ENCODE assay signal across 15 cellular contexts in the genomic region with DNA sequence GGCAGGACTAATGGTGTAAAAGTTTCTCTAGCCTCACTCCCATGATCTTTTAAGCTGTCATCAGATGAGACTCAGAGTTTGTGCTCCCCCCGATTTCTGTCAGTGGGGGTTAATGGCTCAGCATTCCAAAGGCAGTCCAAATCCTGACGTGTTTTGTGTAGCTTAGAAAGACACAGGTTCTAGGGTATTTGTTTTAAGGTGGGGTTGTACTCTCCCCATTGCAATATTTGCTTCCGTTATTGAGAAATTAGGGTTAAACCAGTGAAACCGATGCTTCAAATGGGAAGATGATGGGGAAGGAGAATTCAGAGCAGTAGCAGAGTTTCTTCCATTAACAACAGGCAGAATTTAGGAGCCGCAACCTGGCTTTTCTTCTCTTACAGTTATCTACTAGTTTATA. TPM values are rescaled to one million over a fixed set of nuclear protein-coding genes. Genes with fewer than 3 reads are reported as not detected.
DNase-seq lines count a peak whose midpoint lies in the region; ATAC-seq and TF ChIP-seq lines count a peak whose summit lies in the region.
"Had no signal": no experiment of that assay in that cellular context is flagged by ENCODE, and none has a peak within 500 bp of the region (broad histone marks: within the 10 kb centered on the region; RNA-seq: fewer than 3 reads in every experiment).

No MANE protein-coding gene starts in this region.

- no peaks in the 10 kb centered on the region for H3K9me3 ChIP-seq in CD4-positive, alpha-beta memory T cell (ENCODE audit: control insufficient read depth in 1 of 2, low read length in 2 of 2)
- H3K9me3 ChIP-seq: A549 had no signal

- TF ChIP-seq CTCF in natural killer cell (IDR thresholded peaks at IDR 0.05): no peak

- no peak overlapping the region for H3K27ac ChIP-seq in CD4-positive, alpha-beta memory T cell (ENCODE audit: low read depth, low read length)
- H3K27ac ChIP-seq: A549 had no signal

- no peak overlapping the region for H3K4me3 ChIP-seq in CD4-positive, alpha-beta memory T cell (ENCODE audit: low read length in 2 of 2)
- H3K4me3 ChIP-seq: A549 had no signal

- peak overlapping the region; percentile 31 to 42 for H3K27ac Mint-ChIP-seq in natural killer cell treated with Interleukin-12 subunit alpha and Interleukin-12 subunit beta and Interleukin-15 and Interleukin-18, amount 100 ng/mL, for 72 hours
- peak overlapping the region in 1 of 2 donors; percentile 56 for H3K27ac Mint-ChIP-seq in natural killer cell
- no peak overlapping the region for H3K27ac Mint-ChIP-seq in activated T-helper 17 cell treated with anti-CD3 and anti-CD28 coated beads, Interleukin-2, amount 50 U/mL, for 72 hours
- H3K27ac Mint-ChIP-seq in stimulated activated memory B cell treated with anti-CD40 and anti-IgM and Interleukin-4, amounts not matched to agents 10 μg/mL and 1 μg/mL and 100 μg/mL, for 72 hours: peak overlapping the region; percentile 13
- H3K27ac Mint-ChIP-seq in CD4-positive, alpha-beta memory T cell: no peak overlapping the region

- H3K4me3 Mint-ChIP-seq in natural killer cell treated with Interleukin-12 subunit alpha and Interleukin-12 subunit beta and Interleukin-15 and Interleukin-18, amount 100 ng/mL, for 72 hours: no peak overlapping the region
- H3K4me3 Mint-ChIP-seq in natural killer cell: no peak overlapping the region
- H3K4me3 Mint-ChIP-seq in activated T-helper 17 cell treated with anti-CD3 and anti-CD28 coated beads, Interleukin-2, amount 50 U/mL, for 72 hours: peak overlapping the region; percentile 28
- no peak overlapping the region for H3K4me3 Mint-ChIP-seq in stimulated activated memory B cell treated with anti-CD40 and anti-IgM and Interleukin-4, amounts not matched to agents 10 μg/mL and 1 μg/mL and 100 μg/mL, for 72 hours
- peak overlapping the region in 3 of 8 donors; percentile 20 to 47 (median 33) for H3K4me3 Mint-ChIP-seq in CD4-positive, alpha-beta memory T cell
- H3K4me3 Mint-ChIP-seq: CD8-positive, alpha-beta T cell had no signal

- peaks cover 17% of the 10 kb centered on the region for H3K36me3 Mint-ChIP-seq in natural killer cell treated with Interleukin-12 subunit alpha and Interleukin-12 subunit beta and Interleukin-15 and Interleukin-18, amount 100 ng/mL, for 72 hours
- H3K36me3 Mint-ChIP-seq in natural killer cell: peaks cover 7% of the 10 kb centered on the region
- peaks cover 40% of the 10 kb centered on the region for H3K36me3 Mint-ChIP-seq in activated T-helper 17 cell treated with anti-CD3 and anti-CD28 coated beads, Interleukin-2, amount 50 U/mL, for 72 hours (ENCODE audit: low read depth)
- H3K36me3 Mint-ChIP-seq in stimulated activated memory B cell treated with anti-CD40 and anti-IgM and Interleukin-4, amounts not matched to agents 10 μg/mL and 1 μg/mL and 100 μg/mL, for 72 hours: peaks cover 16% of the 10 kb centered on the region
- peaks cover 19 to 31% of the 10 kb centered on the region in 2 donors for H3K36me3 Mint-ChIP-seq in CD4-positive, alpha-beta memory T cell

- H3K27me3 ChIP-seq in CD4-positive, alpha-beta memory T cell (ENCODE audit: insufficient read depth, low read length): no peaks in the 10 kb centered on the region

- ATAC-seq in natural killer cell treated with Interleukin-12 subunit alpha and Interleukin-12 subunit beta and Interleukin-15 and Interleukin-18, amount 100 ng/mL, for 72 hours: no peak
- ATAC-seq in natural killer cell (no peak), GM21737 (IDR thresholded peaks at IDR 0.05; ENCODE audit: unreplicated experiment) (no peak)
- no peak for ATAC-seq in activated T-helper 17 cell treated with anti-CD3 and anti-CD28 coated beads, Interleukin-2, amount 50 U/mL, for 72 hours (replicated peaks)
- ATAC-seq in stimulated activated memory B cell treated with anti-CD40 and anti-IgM and Interleukin-4, amounts not matched to agents 10 μg/mL and 1 μg/mL and 100 μg/mL, for 72 hours: no peak
- ATAC-seq: A549; CD8-positive, alpha-beta T cell had no signal

- H3K27me3 Mint-ChIP-seq in natural killer cell treated with Interleukin-12 subunit alpha and Interleukin-12 subunit beta and Interleukin-15 and Interleukin-18, amount 100 ng/mL, for 72 hours: no peaks in the 10 kb centered on the region
- H3K27me3 Mint-ChIP-seq in natural killer cell (ENCODE audit: low read depth in 2 of 2): no peaks in the 10 kb centered on the region
- no peaks in the 10 kb centered on the region for H3K27me3 Mint-ChIP-seq in activated T-helper 17 cell treated with anti-CD3 and anti-CD28 coated beads, Interleukin-2, amount 50 U/mL, for 72 hours
- no peaks in the 10 kb centered on the region for H3K27me3 Mint-ChIP-seq in stimulated activated memory B cell treated with anti-CD40 and anti-IgM and Interleukin-4, amounts not matched to agents 10 μg/mL and 1 μg/mL and 100 μg/mL, for 72 hours
- no peaks in the 10 kb centered on the region for H3K27me3 Mint-ChIP-seq in CD4-positive, alpha-beta memory T cell

- H3K9me3 Mint-ChIP-seq in natural killer cell treated with Interleukin-12 subunit alpha and Interleukin-12 subunit beta and Interleukin-15 and Interleukin-18, amount 100 ng/mL, for 72 hours: no peaks in the 10 kb centered on the region
- no peaks in the 10 kb centered on the region for H3K9me3 Mint-ChIP-seq in natural killer cell
- H3K9me3 Mint-ChIP-seq in activated T-helper 17 cell treated with anti-CD3 and anti-CD28 coated beads, Interleukin-2, amount 50 U/mL, for 72 hours: no peaks in the 10 kb centered on the region
- no peaks in the 10 kb centered on the region for H3K9me3 Mint-ChIP-seq in stimulated activated memory B cell treated with anti-CD40 and anti-IgM and Interleukin-4, amounts not matched to agents 10 μg/mL and 1 μg/mL and 100 μg/mL, for 72 hours
- H3K9me3 Mint-ChIP-seq in CD4-positive, alpha-beta memory T cell: peaks cover 0 to 6% (median 0%) of the 10 kb centered on the region in 8 donors
- H3K9me3 Mint-ChIP-seq: CD8-positive, alpha-beta T cell had no signal

- H3K4me1 Mint-ChIP-seq in natural killer cell treated with Interleukin-12 subunit alpha and Interleukin-12 subunit beta and Interleukin-15 and Interleukin-18, amount 100 ng/mL, for 72 hours (ENCODE audit: low read depth in 2 of 2): peaks cover 14 to 35% of the 10 kb centered on the region in 2 donors
- H3K4me1 Mint-ChIP-seq in natural killer cell: peaks cover 40 to 45% of the 10 kb centered on the region in 2 donors
- H3K4me1 Mint-ChIP-seq in activated T-helper 17 cell treated with anti-CD3 and anti-CD28 coated beads, Interleukin-2, amount 50 U/mL, for 72 hours: peaks cover 26% of the 10 kb centered on the region
- peaks cover 45% of the 10 kb centered on the region for H3K4me1 Mint-ChIP-seq in stimulated activated memory B cell treated with anti-CD40 and anti-IgM and Interleukin-4, amounts not matched to agents 10 μg/mL and 1 μg/mL and 100 μg/mL, for 72 hours
- H3K4me1 Mint-ChIP-seq in CD4-positive, alpha-beta memory T cell: peaks cover 22 to 52% (median 40%) of the 10 kb centered on the region in 4 donors

- CTCF ChIA-PET in HEK293T (lab: Yijun Ruan, JAX): no interaction called here
- CTCF ChIA-PET in CD4-positive, alpha-beta memory T cell (lab: Charles Lee; ENCODE audit: partially characterized antibody): interaction anchor here (1.0 to 1.7 kb wide), 2 partner anchors 32 to 113 kb away, joined by 3 to 7 read pairs; no protein-coding TSS in a partner anchor

- POLR2A ChIA-PET in HEK293T (lab: Yijun Ruan, JAX): no interaction called here
- POLR2A ChIA-PET in CD4-positive, alpha-beta memory T cell (lab: Charles Lee; ENCODE audit: partially characterized antibody): no interaction called here

- intact Hi-C loops in natural killer cell (cut with micrococcal nuclease): no loop called here
- intact Hi-C loops in CD4-positive, alpha-beta memory T cell (cut with micrococcal nuclease): no loop called here

- H3K4me1 ChIP-seq in CD4-positive, alpha-beta memory T cell (ENCODE audit: insufficient read depth, low read length): peaks cover 54% of the 10 kb centered on the region

- H3K36me3 ChIP-seq in CD4-positive, alpha-beta memory T cell (ENCODE audit: insufficient read depth, low read length): no peaks in the 10 kb centered on the region

- no peak for DNase-seq in natural killer cell treated with Interleukin-12 subunit alpha and Interleukin-12 subunit beta and Interleukin-15 and Interleukin-18, amount 100 ng/mL, for 72 hours (ENCODE audit: low spot score)
- no peak for DNase-seq in natural killer cell
- peak; percentile 55 for DNase-seq in NOMO-1 treated with DMSO at 0.1 percent for 48 hours (lab: John Stamatoyannopoulos, UW; ENCODE audit: unreplicated experiment)
- DNase-seq in HEK293T (ENCODE audit: extremely low spot score): no peak
- DNase-seq in CD4-positive, alpha-beta memory T cell: no peak
- DNase-seq: CD8-positive, alpha-beta T cell; NCI-H1105; NCI-H187 treated with DMSO at 0.1 percent for 48 hours; NCI-H446; SHP77 treated with DMSO at 0.1 percent for 48 hours; SW 1271 had no signal

TF ChIP-seq in HEK293T, 16 proteins besides CTCF, POLR2A, EP300 and RAD21 (continues in another document):
- TF ChIP-seq ZNF384 (IDR thresholded peaks at IDR 0.05) (no peak), CTBP1 (IDR thresholded peaks at IDR 0.05; ENCODE audit: borderline replicate concordance) (no peak), SP1 (IDR thresholded peaks at IDR 0.05) (no peak), HDGF (IDR thresholded peaks at IDR 0.05; ENCODE audit: borderline replicate concordance) (no peak), BHLHE40 (IDR thresholded peaks at IDR 0.05; ENCODE audit: borderline replicate concordance) (no peak), L3MBTL2 (conservative IDR thresholded peaks at IDR 0.05) (no peak)

RNA-seq across cellular contexts. Expression of gene PIGB, which starts 3.4 kb away (rescaled TPM):
- total RNA-seq in natural killer cell treated with Interleukin-12 subunit alpha and Interleukin-12 subunit beta and Interleukin-15 and Interleukin-18, amount 100 ng/mL, for 72 hours: 10 to 100 TPM; 18.4 to 27.5 TPM
- 10 to 100 TPM; 24.9 to 33.5 (median 26.1) TPM for total RNA-seq in natural killer cell
- total RNA-seq in activated T-helper 17 cell treated with anti-CD3 and anti-CD28 coated beads, Interleukin-2, amount 50 U/mL, for 72 hours: 10 to 100 TPM; 25.7 to 32.9 TPM
- 10 to 100 TPM; 26.4 to 28.6 TPM for total RNA-seq in CD4-positive, alpha-beta memory T cell
- polyA plus RNA-seq in CD4-positive, alpha-beta memory T cell: 10 to 100 TPM; 13.0 to 18.7 TPM

RNA-seq across cellular contexts. Expression of gene PIGBOS1, which starts 3.5 kb away (rescaled TPM):
- 10 to 100 TPM; 13.2 to 13.3 TPM for total RNA-seq in natural killer cell treated with Interleukin-12 subunit alpha and Interleukin-12 subunit beta and Interleukin-15 and Interleukin-18, amount 100 ng/mL, for 72 hours
- 10 to 100 TPM in 1 of 3 donors, 1 to 10 TPM in 2; 7.7 to 10.9 (median 9.3) TPM for total RNA-seq in natural killer cell
- 10 to 100 TPM in 1 of 2 donors, 1 to 10 TPM in 1; 7.8 to 10.9 TPM for total RNA-seq in activated T-helper 17 cell treated with anti-CD3 and anti-CD28 coated beads, Interleukin-2, amount 50 U/mL, for 72 hours
- 10 to 100 TPM; 14.1 to 20.3 TPM for total RNA-seq in CD4-positive, alpha-beta memory T cell
- 10 to 100 TPM; 27.8 to 37.8 TPM for polyA plus RNA-seq in CD4-positive, alpha-beta memory T cell

RNA-seq across cellular contexts. Expression of gene RAB27A, which starts 32.8 kb away (rescaled TPM):
- total RNA-seq in natural killer cell treated with Interleukin-12 subunit alpha and Interleukin-12 subunit beta and Interleukin-15 and Interleukin-18, amount 100 ng/mL, for 72 hours: 100 to 1,000 TPM; 136 to 243 TPM
- 100 to 1,000 TPM in 1 of 3 donors, 10 to 100 TPM in 2; 90.0 to 111 (median 98.1) TPM for total RNA-seq in natural killer cell
- 100 to 1,000 TPM in 1 of 2 donors, 10 to 100 TPM in 1; 99.2 to 138 TPM for total RNA-seq in activated T-helper 17 cell treated with anti-CD3 and anti-CD28 coated beads, Interleukin-2, amount 50 U/mL, for 72 hours
- total RNA-seq in CD4-positive, alpha-beta memory T cell: 10 to 100 TPM; 44.6 to 52.5 TPM
- polyA plus RNA-seq in CD4-positive, alpha-beta memory T cell: 10 to 100 TPM; 52.1 to 55.7 TPM

Comparison
In these comparisons a context has a peak if more than half of its experiments do, and no peak if none do; other contexts are left out.
1. H3K27ac Mint-ChIP-seq: peak in natural killer cell treated with Interleukin-12 subunit alpha and Interleukin-12 subunit beta and Interleukin-15 and Interleukin-18, amount 100 ng/mL, for 72 hours (2 of 2) and stimulated activated memory B cell treated with anti-CD40 and anti-IgM and Interleukin-4, amounts not matched to agents 10 μg/mL and 1 μg/mL and 100 μg/mL, for 72 hours (single experiment); none in activated T-helper 17 cell treated with anti-CD3 and anti-CD28 coated beads, Interleukin-2, amount 50 U/mL, for 72 hours (single experiment) and CD4-positive, alpha-beta memory T cell (0 of 7).